In genomic region chr1:111214884-111215283, GRCh38 we compare ENCODE assay signal across 1 cellular context.
TF ChIP-seq lines count a peak whose summit lies in the region.

No MANE protein-coding gene starts in this region.

TF ChIP-seq in SK-N-SH, 30 proteins besides CTCF, POLR2A, EP300 and RAD21 (continued from another document):
- TF ChIP-seq ZBTB33 (IDR thresholded peaks at IDR 0.05; ENCODE audit: borderline replicate concordance, low read depth) (no peak), RXRA (IDR thresholded peaks at IDR 0.05; ENCODE audit: borderline replicate concordance, low read depth) (no peak), TEAD4 (IDR thresholded peaks at IDR 0.05; ENCODE audit: borderline replicate concordance, insufficient read depth) (no peak), MEF2A (IDR thresholded peaks at IDR 0.05; ENCODE audit: borderline replicate concordance, low read depth) (no peak), USF1 (IDR thresholded peaks at IDR 0.05; ENCODE audit: borderline replicate concordance, low read depth) (no peak), MAX (IDR thresholded peaks at IDR 0.05; ENCODE audit: low read depth) (no peak), IRF3 (IDR thresholded peaks at IDR 0.05; ENCODE audit: low read depth, low read length) (no peak), RFX5 (IDR thresholded peaks at IDR 0.05; ENCODE audit: low read length) (no peak), FOSL2 (IDR thresholded peaks at IDR 0.05; ENCODE audit: borderline replicate concordance, low read depth) (no peak), FOXM1 (IDR thresholded peaks at IDR 0.05; ENCODE audit: low read depth) (no peak), CHD2 (IDR thresholded peaks at IDR 0.05; ENCODE audit: low read length, partially characterized antibody) (no peak)
